ENCODE assay signal across 1 cellular context in the genomic region with DNA sequence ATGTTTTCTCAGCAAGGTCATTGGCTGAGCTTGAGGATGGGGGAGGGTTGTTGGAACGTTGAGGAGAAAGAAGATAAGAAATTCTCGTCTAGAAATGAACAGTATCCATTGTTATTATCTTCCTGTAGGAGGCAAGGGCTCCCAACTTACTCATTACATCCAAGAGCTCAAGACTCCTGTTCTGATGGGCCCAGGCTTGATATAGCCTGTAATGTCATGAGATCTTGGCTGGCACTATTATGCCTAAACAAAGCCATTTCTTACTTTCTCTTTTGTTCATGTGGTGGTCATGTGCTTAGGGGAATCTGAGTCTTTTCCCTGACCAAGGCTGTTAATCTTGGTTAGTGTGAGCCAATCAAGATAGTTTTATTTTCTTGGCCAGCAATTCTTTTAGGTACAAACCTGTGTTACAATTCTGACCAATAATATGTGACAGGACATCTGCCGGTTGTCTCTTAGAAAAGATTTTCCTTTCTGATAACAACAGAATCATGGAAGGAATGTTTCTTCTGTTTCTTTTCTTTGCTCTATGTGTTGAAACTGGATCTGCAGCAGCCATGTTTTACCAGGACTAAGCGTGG.
TF ChIP-seq lines count a peak whose summit lies in the region.

No MANE protein-coding gene starts in this region.

TF ChIP-seq in K562, 482 proteins besides CTCF, POLR2A, EP300 and RAD21 (continued from another document and continues in another):
- TF ChIP-seq, protein P1, sequence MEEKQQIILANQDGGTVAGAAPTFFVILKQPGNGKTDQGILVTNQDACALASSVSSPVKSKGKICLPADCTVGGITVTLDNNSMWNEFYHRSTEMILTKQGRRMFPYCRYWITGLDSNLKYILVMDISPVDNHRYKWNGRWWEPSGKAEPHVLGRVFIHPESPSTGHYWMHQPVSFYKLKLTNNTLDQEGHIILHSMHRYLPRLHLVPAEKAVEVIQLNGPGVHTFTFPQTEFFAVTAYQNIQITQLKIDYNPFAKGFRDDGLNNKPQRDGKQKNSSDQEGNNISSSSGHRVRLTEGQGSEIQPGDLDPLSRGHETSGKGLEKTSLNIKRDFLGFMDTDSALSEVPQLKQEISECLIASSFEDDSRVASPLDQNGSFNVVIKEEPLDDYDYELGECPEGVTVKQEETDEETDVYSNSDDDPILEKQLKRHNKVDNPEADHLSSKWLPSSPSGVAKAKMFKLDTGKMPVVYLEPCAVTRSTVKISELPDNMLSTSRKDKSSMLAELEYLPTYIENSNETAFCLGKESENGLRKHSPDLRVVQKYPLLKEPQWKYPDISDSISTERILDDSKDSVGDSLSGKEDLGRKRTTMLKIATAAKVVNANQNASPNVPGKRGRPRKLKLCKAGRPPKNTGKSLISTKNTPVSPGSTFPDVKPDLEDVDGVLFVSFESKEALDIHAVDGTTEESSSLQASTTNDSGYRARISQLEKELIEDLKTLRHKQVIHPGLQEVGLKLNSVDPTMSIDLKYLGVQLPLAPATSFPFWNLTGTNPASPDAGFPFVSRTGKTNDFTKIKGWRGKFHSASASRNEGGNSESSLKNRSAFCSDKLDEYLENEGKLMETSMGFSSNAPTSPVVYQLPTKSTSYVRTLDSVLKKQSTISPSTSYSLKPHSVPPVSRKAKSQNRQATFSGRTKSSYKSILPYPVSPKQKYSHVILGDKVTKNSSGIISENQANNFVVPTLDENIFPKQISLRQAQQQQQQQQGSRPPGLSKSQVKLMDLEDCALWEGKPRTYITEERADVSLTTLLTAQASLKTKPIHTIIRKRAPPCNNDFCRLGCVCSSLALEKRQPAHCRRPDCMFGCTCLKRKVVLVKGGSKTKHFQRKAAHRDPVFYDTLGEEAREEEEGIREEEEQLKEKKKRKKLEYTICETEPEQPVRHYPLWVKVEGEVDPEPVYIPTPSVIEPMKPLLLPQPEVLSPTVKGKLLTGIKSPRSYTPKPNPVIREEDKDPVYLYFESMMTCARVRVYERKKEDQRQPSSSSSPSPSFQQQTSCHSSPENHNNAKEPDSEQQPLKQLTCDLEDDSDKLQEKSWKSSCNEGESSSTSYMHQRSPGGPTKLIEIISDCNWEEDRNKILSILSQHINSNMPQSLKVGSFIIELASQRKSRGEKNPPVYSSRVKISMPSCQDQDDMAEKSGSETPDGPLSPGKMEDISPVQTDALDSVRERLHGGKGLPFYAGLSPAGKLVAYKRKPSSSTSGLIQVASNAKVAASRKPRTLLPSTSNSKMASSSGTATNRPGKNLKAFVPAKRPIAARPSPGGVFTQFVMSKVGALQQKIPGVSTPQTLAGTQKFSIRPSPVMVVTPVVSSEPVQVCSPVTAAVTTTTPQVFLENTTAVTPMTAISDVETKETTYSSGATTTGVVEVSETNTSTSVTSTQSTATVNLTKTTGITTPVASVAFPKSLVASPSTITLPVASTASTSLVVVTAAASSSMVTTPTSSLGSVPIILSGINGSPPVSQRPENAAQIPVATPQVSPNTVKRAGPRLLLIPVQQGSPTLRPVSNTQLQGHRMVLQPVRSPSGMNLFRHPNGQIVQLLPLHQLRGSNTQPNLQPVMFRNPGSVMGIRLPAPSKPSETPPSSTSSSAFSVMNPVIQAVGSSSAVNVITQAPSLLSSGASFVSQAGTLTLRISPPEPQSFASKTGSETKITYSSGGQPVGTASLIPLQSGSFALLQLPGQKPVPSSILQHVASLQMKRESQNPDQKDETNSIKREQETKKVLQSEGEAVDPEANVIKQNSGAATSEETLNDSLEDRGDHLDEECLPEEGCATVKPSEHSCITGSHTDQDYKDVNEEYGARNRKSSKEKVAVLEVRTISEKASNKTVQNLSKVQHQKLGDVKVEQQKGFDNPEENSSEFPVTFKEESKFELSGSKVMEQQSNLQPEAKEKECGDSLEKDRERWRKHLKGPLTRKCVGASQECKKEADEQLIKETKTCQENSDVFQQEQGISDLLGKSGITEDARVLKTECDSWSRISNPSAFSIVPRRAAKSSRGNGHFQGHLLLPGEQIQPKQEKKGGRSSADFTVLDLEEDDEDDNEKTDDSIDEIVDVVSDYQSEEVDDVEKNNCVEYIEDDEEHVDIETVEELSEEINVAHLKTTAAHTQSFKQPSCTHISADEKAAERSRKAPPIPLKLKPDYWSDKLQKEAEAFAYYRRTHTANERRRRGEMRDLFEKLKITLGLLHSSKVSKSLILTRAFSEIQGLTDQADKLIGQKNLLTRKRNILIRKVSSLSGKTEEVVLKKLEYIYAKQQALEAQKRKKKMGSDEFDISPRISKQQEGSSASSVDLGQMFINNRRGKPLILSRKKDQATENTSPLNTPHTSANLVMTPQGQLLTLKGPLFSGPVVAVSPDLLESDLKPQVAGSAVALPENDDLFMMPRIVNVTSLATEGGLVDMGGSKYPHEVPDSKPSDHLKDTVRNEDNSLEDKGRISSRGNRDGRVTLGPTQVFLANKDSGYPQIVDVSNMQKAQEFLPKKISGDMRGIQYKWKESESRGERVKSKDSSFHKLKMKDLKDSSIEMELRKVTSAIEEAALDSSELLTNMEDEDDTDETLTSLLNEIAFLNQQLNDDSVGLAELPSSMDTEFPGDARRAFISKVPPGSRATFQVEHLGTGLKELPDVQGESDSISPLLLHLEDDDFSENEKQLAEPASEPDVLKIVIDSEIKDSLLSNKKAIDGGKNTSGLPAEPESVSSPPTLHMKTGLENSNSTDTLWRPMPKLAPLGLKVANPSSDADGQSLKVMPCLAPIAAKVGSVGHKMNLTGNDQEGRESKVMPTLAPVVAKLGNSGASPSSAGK (IDR thresholded peaks at IDR 0.05), result peak; percentile 79
- TF ChIP-seq MCM5 (IDR thresholded peaks at IDR 0.05; ENCODE audit: low read depth), result no peak
- TF ChIP-seq, protein P2, sequence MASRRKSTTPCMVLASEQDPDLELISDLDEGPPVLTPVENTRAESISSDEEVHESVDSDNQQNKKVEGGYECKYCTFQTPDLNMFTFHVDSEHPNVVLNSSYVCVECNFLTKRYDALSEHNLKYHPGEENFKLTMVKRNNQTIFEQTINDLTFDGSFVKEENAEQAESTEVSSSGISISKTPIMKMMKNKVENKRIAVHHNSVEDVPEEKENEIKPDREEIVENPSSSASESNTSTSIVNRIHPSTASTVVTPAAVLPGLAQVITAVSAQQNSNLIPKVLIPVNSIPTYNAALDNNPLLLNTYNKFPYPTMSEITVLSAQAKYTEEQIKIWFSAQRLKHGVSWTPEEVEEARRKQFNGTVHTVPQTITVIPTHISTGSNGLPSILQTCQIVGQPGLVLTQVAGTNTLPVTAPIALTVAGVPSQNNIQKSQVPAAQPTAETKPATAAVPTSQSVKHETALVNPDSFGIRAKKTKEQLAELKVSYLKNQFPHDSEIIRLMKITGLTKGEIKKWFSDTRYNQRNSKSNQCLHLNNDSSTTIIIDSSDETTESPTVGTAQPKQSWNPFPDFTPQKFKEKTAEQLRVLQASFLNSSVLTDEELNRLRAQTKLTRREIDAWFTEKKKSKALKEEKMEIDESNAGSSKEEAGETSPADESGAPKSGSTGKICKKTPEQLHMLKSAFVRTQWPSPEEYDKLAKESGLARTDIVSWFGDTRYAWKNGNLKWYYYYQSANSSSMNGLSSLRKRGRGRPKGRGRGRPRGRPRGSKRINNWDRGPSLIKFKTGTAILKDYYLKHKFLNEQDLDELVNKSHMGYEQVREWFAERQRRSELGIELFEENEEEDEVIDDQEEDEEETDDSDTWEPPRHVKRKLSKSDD (conservative IDR thresholded peaks at IDR 0.05; ENCODE audit: low read length), result no peak
- TF ChIP-seq KLF6 (CRISPR knock-in tag; IDR thresholded peaks at IDR 0.05; ENCODE audit: borderline replicate concordance), result peak; percentile 22; the same call in 1 of the 2 replicates
- TF ChIP-seq MBD2 (IDR thresholded peaks at IDR 0.05; ENCODE audit: borderline replicate concordance, low read depth), result no peak
- TF ChIP-seq KLF10 (CRISPR knock-in tag; IDR thresholded peaks at IDR 0.05), result no peak
- TF ChIP-seq, protein P3, sequence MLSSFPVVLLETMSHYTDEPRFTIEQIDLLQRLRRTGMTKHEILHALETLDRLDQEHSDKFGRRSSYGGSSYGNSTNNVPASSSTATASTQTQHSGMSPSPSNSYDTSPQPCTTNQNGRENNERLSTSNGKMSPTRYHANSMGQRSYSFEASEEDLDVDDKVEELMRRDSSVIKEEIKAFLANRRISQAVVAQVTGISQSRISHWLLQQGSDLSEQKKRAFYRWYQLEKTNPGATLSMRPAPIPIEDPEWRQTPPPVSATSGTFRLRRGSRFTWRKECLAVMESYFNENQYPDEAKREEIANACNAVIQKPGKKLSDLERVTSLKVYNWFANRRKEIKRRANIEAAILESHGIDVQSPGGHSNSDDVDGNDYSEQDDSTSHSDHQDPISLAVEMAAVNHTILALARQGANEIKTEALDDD (IDR thresholded peaks at IDR 0.05), result no peak
- no peak for TF ChIP-seq NUFIP1 (IDR thresholded peaks at IDR 0.05; ENCODE audit: partially characterized antibody)
- TF ChIP-seq ZNF444 (CRISPR knock-in tag; IDR thresholded peaks at IDR 0.05), result no peak
- TF ChIP-seq, protein P4, sequence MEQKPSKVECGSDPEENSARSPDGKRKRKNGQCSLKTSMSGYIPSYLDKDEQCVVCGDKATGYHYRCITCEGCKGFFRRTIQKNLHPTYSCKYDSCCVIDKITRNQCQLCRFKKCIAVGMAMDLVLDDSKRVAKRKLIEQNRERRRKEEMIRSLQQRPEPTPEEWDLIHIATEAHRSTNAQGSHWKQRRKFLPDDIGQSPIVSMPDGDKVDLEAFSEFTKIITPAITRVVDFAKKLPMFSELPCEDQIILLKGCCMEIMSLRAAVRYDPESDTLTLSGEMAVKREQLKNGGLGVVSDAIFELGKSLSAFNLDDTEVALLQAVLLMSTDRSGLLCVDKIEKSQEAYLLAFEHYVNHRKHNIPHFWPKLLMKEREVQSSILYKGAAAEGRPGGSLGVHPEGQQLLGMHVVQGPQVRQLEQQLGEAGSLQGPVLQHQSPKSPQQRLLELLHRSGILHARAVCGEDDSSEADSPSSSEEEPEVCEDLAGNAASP (IDR thresholded peaks at IDR 0.05), result no peak
- TF ChIP-seq RAD51 (IDR thresholded peaks at IDR 0.05; ENCODE audit: borderline replicate concordance, low read depth), result no peak
- no peak for TF ChIP-seq ZNF696 (CRISPR knock-in tag; conservative IDR thresholded peaks at IDR 0.05)
- no peak for TF ChIP-seq ATF7 (IDR thresholded peaks at IDR 0.05)
- TF ChIP-seq, protein P5, sequence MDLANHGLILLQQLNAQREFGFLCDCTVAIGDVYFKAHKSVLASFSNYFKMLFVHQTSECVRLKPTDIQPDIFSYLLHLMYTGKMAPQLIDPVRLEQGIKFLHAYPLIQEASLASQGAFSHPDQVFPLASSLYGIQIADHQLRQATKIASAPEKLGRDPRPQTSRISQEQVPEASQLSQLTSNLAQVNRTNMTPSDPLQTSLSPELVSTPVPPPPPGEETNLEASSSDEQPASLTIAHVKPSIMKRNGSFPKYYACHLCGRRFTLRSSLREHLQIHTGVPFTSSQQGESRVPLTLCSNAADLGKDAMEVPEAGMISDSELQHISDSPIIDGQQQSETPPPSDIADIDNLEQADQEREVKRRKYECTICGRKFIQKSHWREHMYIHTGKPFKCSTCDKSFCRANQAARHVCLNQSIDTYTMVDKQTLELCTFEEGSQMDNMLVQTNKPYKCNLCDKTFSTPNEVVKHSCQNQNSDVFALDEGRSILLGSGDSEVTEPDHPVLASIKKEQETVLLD (IDR thresholded peaks at IDR 0.05), result no peak
- peak; percentile 61; the same call in 1 of the 2 replicates for TF ChIP-seq SOX6 (IDR thresholded peaks at IDR 0.05)
- TF ChIP-seq ATF1 (CRISPR knock-in tag; IDR thresholded peaks at IDR 0.05), result no peak
- TF ChIP-seq ATF1 (tag; IDR thresholded peaks at IDR 0.05), result 0 out of 2 replicates have a peak, but pooled peaks have one; percentile 32
- TF ChIP-seq FOXJ2 (tag; IDR thresholded peaks at IDR 0.05), result no peak; the same call in 1 of the 2 replicates
- no peak for TF ChIP-seq ASH1L (IDR thresholded peaks at IDR 0.05; ENCODE audit: borderline replicate concordance, low read depth, partially characterized antibody)
- TF ChIP-seq LEF1 (IDR thresholded peaks at IDR 0.05), result 0 out of 2 replicates have a peak, but pooled peaks have one; percentile 53
- TF ChIP-seq ZNF324 (CRISPR knock-in tag; IDR thresholded peaks at IDR 0.05), result peak; percentile 4; the same call in 1 of the 2 replicates
- 0 out of 2 replicates have a peak, but pooled peaks have one; percentile 38 for TF ChIP-seq ETV5 (CRISPR knock-in tag; IDR thresholded peaks at IDR 0.05; ENCODE audit: low read depth)
- TF ChIP-seq, protein P6, sequence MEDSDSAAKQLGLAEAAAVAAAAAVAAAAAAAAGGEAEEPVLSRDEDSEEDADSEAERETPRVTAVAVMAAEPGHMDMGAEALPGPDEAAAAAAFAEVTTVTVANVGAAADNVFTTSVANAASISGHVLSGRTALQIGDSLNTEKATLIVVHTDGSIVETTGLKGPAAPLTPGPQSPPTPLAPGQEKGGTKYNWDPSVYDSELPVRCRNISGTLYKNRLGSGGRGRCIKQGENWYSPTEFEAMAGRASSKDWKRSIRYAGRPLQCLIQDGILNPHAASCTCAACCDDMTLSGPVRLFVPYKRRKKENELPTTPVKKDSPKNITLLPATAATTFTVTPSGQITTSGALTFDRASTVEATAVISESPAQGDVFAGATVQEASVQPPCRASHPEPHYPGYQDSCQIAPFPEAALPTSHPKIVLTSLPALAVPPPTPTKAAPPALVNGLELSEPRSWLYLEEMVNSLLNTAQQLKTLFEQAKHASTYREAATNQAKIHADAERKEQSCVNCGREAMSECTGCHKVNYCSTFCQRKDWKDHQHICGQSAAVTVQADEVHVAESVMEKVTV (CRISPR knock-in tag; IDR thresholded peaks at IDR 0.05), result no peak
- no peak for TF ChIP-seq TCF3 (CRISPR knock-in tag; IDR thresholded peaks at IDR 0.05)
- TF ChIP-seq MAFG (tag; conservative IDR thresholded peaks at IDR 0.05), result 0 out of 2 replicates have a peak, but pooled peaks have one; percentile 10
- TF ChIP-seq, protein P7, sequence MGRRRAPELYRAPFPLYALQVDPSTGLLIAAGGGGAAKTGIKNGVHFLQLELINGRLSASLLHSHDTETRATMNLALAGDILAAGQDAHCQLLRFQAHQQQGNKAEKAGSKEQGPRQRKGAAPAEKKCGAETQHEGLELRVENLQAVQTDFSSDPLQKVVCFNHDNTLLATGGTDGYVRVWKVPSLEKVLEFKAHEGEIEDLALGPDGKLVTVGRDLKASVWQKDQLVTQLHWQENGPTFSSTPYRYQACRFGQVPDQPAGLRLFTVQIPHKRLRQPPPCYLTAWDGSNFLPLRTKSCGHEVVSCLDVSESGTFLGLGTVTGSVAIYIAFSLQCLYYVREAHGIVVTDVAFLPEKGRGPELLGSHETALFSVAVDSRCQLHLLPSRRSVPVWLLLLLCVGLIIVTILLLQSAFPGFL (CRISPR knock-in tag; IDR thresholded peaks at IDR 0.05), result no peak
- 0 out of 2 replicates have a peak, but pooled peaks have one; percentile 14 for TF ChIP-seq TOE1 (IDR thresholded peaks at IDR 0.05; ENCODE audit: borderline replicate concordance)
- TF ChIP-seq TOE1 (CRISPR knock-in tag; IDR thresholded peaks at IDR 0.05; ENCODE audit: borderline replicate concordance, low read depth), result no peak
- TF ChIP-seq FOSL1 (tag; conservative IDR thresholded peaks at IDR 0.05), result 0 out of 2 replicates have a peak, but pooled peaks have one; percentile 36
- TF ChIP-seq ETS2 (tag; IDR thresholded peaks at IDR 0.05; ENCODE audit: borderline replicate concordance, poor library complexity, severe bottlenecking), result no peak
- no peak for TF ChIP-seq ZBTB1 (CRISPR knock-in tag; IDR thresholded peaks at IDR 0.05; ENCODE audit: borderline replicate concordance, low read depth)
- no peak for TF ChIP-seq ZNF212 (CRISPR knock-in tag; IDR thresholded peaks at IDR 0.05)
